ENCODE assay signal across 1 cellular context in the genomic region with DNA sequence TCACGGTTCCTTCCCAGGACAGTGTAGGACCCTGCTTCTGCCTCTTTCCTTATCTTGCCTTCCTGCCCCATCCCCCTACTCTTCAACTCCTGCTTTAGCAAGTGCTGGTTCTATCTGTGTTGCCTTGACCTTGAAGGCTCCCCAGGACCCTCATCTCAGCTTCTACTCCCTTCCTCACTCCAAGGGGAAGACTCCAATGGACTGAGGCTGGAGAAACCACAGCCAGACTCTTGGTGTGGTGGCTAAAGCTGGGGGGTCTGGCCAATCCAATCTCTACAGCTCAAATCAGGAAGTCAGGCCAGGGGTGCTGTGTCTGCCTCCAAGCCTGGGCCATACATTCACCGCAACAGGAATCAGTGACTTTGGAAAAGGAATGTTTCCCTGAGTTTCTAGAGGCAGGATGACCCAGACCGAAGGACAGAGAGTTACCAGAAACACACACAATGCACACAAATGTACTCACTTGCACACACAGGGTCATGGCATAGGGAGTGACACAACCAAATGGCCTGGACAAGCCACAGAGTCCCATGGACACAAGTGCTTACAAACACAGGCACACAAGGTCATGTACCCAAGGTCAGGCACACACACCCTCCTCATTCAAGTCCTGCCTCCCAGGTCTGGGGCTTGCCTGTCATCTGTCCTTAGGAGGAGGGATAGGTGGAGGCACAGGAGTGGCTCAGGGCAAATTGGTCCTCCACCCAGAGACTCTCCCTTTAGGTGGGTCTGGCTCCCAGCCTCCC.
TF ChIP-seq lines count a peak whose summit lies in the region.

No MANE protein-coding gene starts in this region.

TF ChIP-seq in H1, 55 proteins besides CTCF, POLR2A, EP300 and RAD21:
- TF ChIP-seq TAF1 (IDR thresholded peaks at IDR 0.05; ENCODE audit: low read depth, low read length) (no peak), CEBPB (IDR thresholded peaks at IDR 0.05; ENCODE audit: low read depth, low read length) (no peak), RNF2 (IDR thresholded peaks at IDR 0.05; ENCODE audit: borderline replicate concordance, low read depth, low read length, missing control alignments, poor library complexity, severe bottlenecking) (no peak), SIRT6 (IDR thresholded peaks at IDR 0.05; ENCODE audit: low read length) (no peak), TBP (IDR thresholded peaks at IDR 0.05; ENCODE audit: low read depth, low read length) (no peak), SP1 (IDR thresholded peaks at IDR 0.05; ENCODE audit: low read depth, low read length) (no peak), PHF8 (conservative IDR thresholded peaks at IDR 0.05; ENCODE audit: low read depth, low read length) (no peak), TCF12 (IDR thresholded peaks at IDR 0.05; ENCODE audit: low read depth, low read length) (no peak), YY1 (IDR thresholded peaks at IDR 0.05; ENCODE audit: low read depth, low read length) (no peak), MAFK (IDR thresholded peaks at IDR 0.05; ENCODE audit: low read depth, low read length) (no peak), ATF2 (IDR thresholded peaks at IDR 0.05; ENCODE audit: low read length) (no peak), BCL11A (IDR thresholded peaks at IDR 0.05; ENCODE audit: low read depth in 2 of 2, low read length in 2 of 2) (no peak)
